ENCODE assay signal across 11 cellular contexts in genomic region chr12:19946549-19946948, GRCh38.
DNase-seq lines count a peak whose midpoint lies in the region; ATAC-seq lines count a peak whose summit lies in the region.
"Had no signal": no experiment of that assay in that cellular context is flagged by ENCODE, and none has a peak within 500 bp of the region (broad histone marks: within the 10 kb centered on the region; RNA-seq: fewer than 3 reads in every experiment).

No MANE protein-coding gene starts in this region.

- DNase-seq in DMS 273 treated with DMSO at 0.1 percent for 48 hours (lab: John Stamatoyannopoulos, UW) (peak; percentile 89), NCI-H524 treated with DMSO at 0.1 percent for 48 hours (lab: John Stamatoyannopoulos, UW) (peak; percentile 66), epidermal melanocyte (ENCODE audit: insufficient read length, low spot score) (peak; percentile 63), non-pigmented ciliary epithelial cell (ENCODE audit: low read depth) (peak; percentile 96), NCI-H2107 (lab: John Stamatoyannopoulos, UW) (no peak), cerebellar cortex (ENCODE audit: low spot score) (no peak)
- DNase-seq: activated CD4-positive, alpha-beta T cell treated with anti-CD3 and anti-CD28 coated beads, Interleukin-2, amount 10 ng/mL, durations not matched to agents 24 days and 14 days; activated naive CD8-positive, alpha-beta T cell treated with anti-CD3 and anti-CD28 coated beads, Interleukin-2, amount 50 U/mL, for 24 hours; KG1 had no signal

- ATAC-seq in GM18868 (IDR thresholded peaks at IDR 0.05; ENCODE audit: unreplicated experiment) = no peak
- ATAC-seq in GM18858 (IDR thresholded peaks at IDR 0.05; ENCODE audit: unreplicated experiment) = no peak
- ATAC-seq: activated naive CD8-positive, alpha-beta T cell treated with anti-CD3 and anti-CD28 coated beads, Interleukin-2, amount 50 U/mL, for 24 hours had no signal

Comparison
In these comparisons a context has a peak if more than half of its experiments do, and no peak if none do; other contexts are left out.
1. DNase-seq: peak in DMS 273 treated with DMSO at 0.1 percent for 48 hours (single experiment), NCI-H524 treated with DMSO at 0.1 percent for 48 hours (single experiment), epidermal melanocyte (single experiment) and non-pigmented ciliary epithelial cell (single experiment); none in NCI-H2107 (single experiment) and cerebellar cortex (single experiment).